In genomic region chr18:47263828-47264314, GRCh38 we compare ENCODE assay signal across 17 cellular contexts. TPM values are rescaled to one million over a fixed set of nuclear protein-coding genes. Genes with fewer than 3 reads are reported as not detected.
A peak's percentile ranks its signal among the peaks of the same experiment; 100 is the strongest.
DNase-seq lines count a peak whose midpoint lies in the region; ATAC-seq, FAIRE-seq and TF ChIP-seq lines count a peak whose summit lies in the region.
"Had no signal": no experiment of that assay in that cellular context is flagged by ENCODE, and none has a peak within 500 bp of the region (broad histone marks: within the 10 kb centered on the region; RNA-seq: fewer than 3 reads in every experiment).

No MANE protein-coding gene starts in this region.

- H3K4me3 ChIP-seq in ACC112 (ENCODE audit: low read depth, low read length) = peak overlapping the region; percentile 61
- peak overlapping the region; percentile 41 for H3K4me3 ChIP-seq in mesodermal cell (ENCODE audit: extremely low read depth, insufficient read depth, low read length, poor library complexity, severe bottlenecking)
- H3K4me3 ChIP-seq: Peyer's patch had no signal

- TF ChIP-seq POLR2A in H54 (IDR thresholded peaks at IDR 0.05; ENCODE audit: low read depth, low read length) = no peak

- H3K36me3 ChIP-seq in ACC112 (ENCODE audit: insufficient read depth, low read length) (no peaks in the 10 kb centered on the region), mesodermal cell (ENCODE audit: control insufficient read depth, insufficient read depth, low read length) (no peaks in the 10 kb centered on the region)
- H3K36me3 ChIP-seq: Peyer's patch had no signal

- no peaks in the 10 kb centered on the region for H3K9me3 ChIP-seq in mesodermal cell (ENCODE audit: control insufficient read depth, low read length)

- H3K27ac ChIP-seq in ACC112 (ENCODE audit: low read depth, low read length) (no peak overlapping the region), mesodermal cell (ENCODE audit: low read depth, low read length, severe bottlenecking) (no peak overlapping the region)
- H3K27ac ChIP-seq: epithelial cell of prostate, HL-60, Peyer's patch had no signal

- H3K4me1 ChIP-seq in ACC112 (ENCODE audit: control insufficient read depth, insufficient read depth, low read length, unreplicated experiment) = no peaks in the 10 kb centered on the region
- peaks cover 15% of the 10 kb centered on the region for H3K4me1 ChIP-seq in mesodermal cell (ENCODE audit: control insufficient read depth, insufficient read depth, low read length, poor library complexity, severe bottlenecking)
- H3K4me1 ChIP-seq: Peyer's patch had no signal

- peaks cover 76% of the 10 kb centered on the region for H3K27me3 ChIP-seq in ACC112 (ENCODE audit: insufficient read depth, low read length)

- WGBS in mesodermal cell (ENCODE audit: insufficient coverage in 2 of 2), 2 experiments = 0 to 2% methylated on average over 19 to 29 of the region's 35 CpGs

- no peak overlapping the region for H2AFZ ChIP-seq in ACC112 (ENCODE audit: low read length, unreplicated experiment)

- DNase-seq in H54 (ENCODE audit: insufficient read length, low spot score) = peak; percentile 54
- peak; percentile 60 for DNase-seq in ecto neural progenitor cell (ENCODE audit: low spot score)
- DNase-seq in amygdala (lab: John Stamatoyannopoulos, UW) = no peak
- DNase-seq in sciatic nerve (ENCODE audit: low spot score) = no peak
- DNase-seq: aorta, C1 segment of cervical spinal cord, MM.1S, NCI-H2171, Peyer's patch had no signal

- intact Hi-C loops in sciatic nerve (cut with DNase I) = no loop called here

- no peak for ATAC-seq in GM21528 (IDR thresholded peaks at IDR 0.05; ENCODE audit: low FRiP score, unreplicated experiment)
- no peak for ATAC-seq in HG03469 (IDR thresholded peaks at IDR 0.05; ENCODE audit: unreplicated experiment)
- no peak for ATAC-seq in sciatic nerve
- ATAC-seq: natural killer cell treated with Interleukin-12 subunit alpha and Interleukin-12 subunit beta and Interleukin-15 and Interleukin-18, amount 100 ng/mL, for 72 hours had no signal

- H3K79me2 ChIP-seq in ACC112 (ENCODE audit: control insufficient read depth, insufficient read depth, low read length, unreplicated experiment) = no peaks in the 10 kb centered on the region

- FAIRE-seq in H54 (lab: Jason Lieb, UNC) = no peak

RNA-seq across cellular contexts. Expression of gene SKOR2, which starts 12.4 kb away (rescaled TPM):
- polyA plus RNA-seq in mesodermal cell (2013, experiment 1 of 2) = not detected
- polyA plus RNA-seq in mesodermal cell (2013, experiment 2 of 2) = not detected
- total RNA-seq in sciatic nerve = not detected
- total RNA-seq: aorta; kidney epithelial cell; natural killer cell treated with Interleukin-12 subunit alpha and Interleukin-12 subunit beta and Interleukin-15 and Interleukin-18, amount 100 ng/mL, for 72 hours; Peyer's patch had no signal
- polyA plus RNA-seq: aorta had no signal

Comparison
In these comparisons a context has a peak if more than half of its experiments do, and no peak if none do; other contexts are left out.
1. DNase-seq: peak in H54 (single experiment) and ecto neural progenitor cell (single experiment); none in amygdala (0 of 56) and sciatic nerve (single experiment).